13 cellular contexts compared by ENCODE assay signal in genomic region chr1:201769966-201770365, GRCh38. TPM values are rescaled to one million over a fixed set of nuclear protein-coding genes. Genes with fewer than 3 reads are reported as not detected.
DNase-seq lines count a peak whose midpoint lies in the region; ATAC-seq and TF ChIP-seq lines count a peak whose summit lies in the region.
"Had no signal": no experiment of that assay in that cellular context is flagged by ENCODE, and none has a peak within 500 bp of the region (broad histone marks: within the 10 kb centered on the region; RNA-seq: fewer than 3 reads in every experiment).

No MANE protein-coding gene starts in this region.

- H3K9me3 ChIP-seq in osteoblast (ENCODE audit: low read depth, low read length) = peaks cover 2% of the 10 kb centered on the region
- H3K9me3 ChIP-seq in right lobe of liver = no peaks in the 10 kb centered on the region
- no peaks in the 10 kb centered on the region for H3K9me3 ChIP-seq in PC-3 (ENCODE audit: low read length)
- H3K9me3 ChIP-seq: adrenal gland had no signal

- no peak overlapping the region for H3K9ac ChIP-seq in PC-3 (ENCODE audit: low read length)
- H3K9ac ChIP-seq: neural progenitor cell had no signal

- H3K4me3 ChIP-seq in BJ (ENCODE audit: low read depth, low read length) (no peak overlapping the region), fibroblast of villous mesenchyme (ENCODE audit: low read depth, low read length) (no peak overlapping the region), osteoblast (ENCODE audit: insufficient read depth, low read length) (no peak overlapping the region), right lobe of liver (no peak overlapping the region), PC-3 (ENCODE audit: low read length) (no peak overlapping the region)
- H3K4me3 ChIP-seq: adrenal gland, neural progenitor cell had no signal

- POLR2A ChIA-PET in BJ (lab: Charles Lee) (no interaction called here), PC-3 (lab: Charles Lee; ENCODE audit: unreplicated experiment) (no interaction called here)

- intact Hi-C loops in right lobe of liver (cut with DNase I) (no loop called here), PC-3 (cut with micrococcal nuclease) (no loop called here)

- no TSS peak for BruUV-seq in PC-3 (replicated peaks; lab: Mats Ljungman, UMichigan)

- peaks cover 81% of the 10 kb centered on the region for H3K4me1 ChIP-seq in osteoblast (ENCODE audit: insufficient read depth, low read length)
- no peaks in the 10 kb centered on the region for H3K4me1 ChIP-seq in right lobe of liver
- peaks cover 11% of the 10 kb centered on the region for H3K4me1 ChIP-seq in PC-3 (ENCODE audit: insufficient read depth, low read length)
- H3K4me1 ChIP-seq: adrenal gland, neural progenitor cell had no signal

- H3K36me3 ChIP-seq in BJ (ENCODE audit: control insufficient read depth, insufficient read depth, low read length) (no peaks in the 10 kb centered on the region; the same call in 1 of the 2 replicates), osteoblast (ENCODE audit: insufficient read depth, low read length) (no peaks in the 10 kb centered on the region), right lobe of liver (no peaks in the 10 kb centered on the region), PC-3 (ENCODE audit: low read depth, low read length) (no peaks in the 10 kb centered on the region)
- H3K36me3 ChIP-seq: adrenal gland had no signal

- no peaks in the 10 kb centered on the region for H3F3A ChIP-seq in PC-3 (ENCODE audit: low read length, unreplicated experiment)

- H3K27ac ChIP-seq in osteoblast (ENCODE audit: low read depth, low read length) (peak overlapping the region; percentile 74), right lobe of liver (no peak overlapping the region), PC-3 (ENCODE audit: low read length) (no peak overlapping the region)
- H3K27ac ChIP-seq: adrenal gland, neural progenitor cell had no signal

- ATAC-seq in right lobe of liver (no peak), PC-3 (no peak)

- H3K4me2 ChIP-seq in osteoblast (ENCODE audit: insufficient read depth, low read length) (no peak overlapping the region), PC-3 (ENCODE audit: low read length) (no peak overlapping the region)
- H3K4me2 ChIP-seq: neural progenitor cell had no signal

- H2AFZ ChIP-seq in osteoblast (ENCODE audit: low read length) = no peak overlapping the region
- H2AFZ ChIP-seq in PC-3 (ENCODE audit: low read length) = no peak overlapping the region
- H2AFZ ChIP-seq: neural progenitor cell had no signal

- no peaks in the 10 kb centered on the region for H3K9me2 ChIP-seq in PC-3 (replicated peaks; ENCODE audit: low read length)

- 17% methylated on average over 2 of the region's 3 CpGs for WGBS in right lobe of liver (ENCODE audit: insufficient coverage, low coverage, low lambda C conversion rate, missing lambda C conversion rate)

- no peak for TF ChIP-seq CTCF in BJ (IDR thresholded peaks at IDR 0.05; ENCODE audit: insufficient read depth, low read depth, low read length)
- TF ChIP-seq CTCF in fibroblast of villous mesenchyme (IDR thresholded peaks at IDR 0.05; ENCODE audit: insufficient read depth, low read depth, low read length) = peak; percentile 4
- TF ChIP-seq CTCF in osteoblast (IDR thresholded peaks at IDR 0.05; ENCODE audit: extremely low read depth, low read depth, low read length) = no peak
- no peak for TF ChIP-seq CTCF in right lobe of liver (IDR thresholded peaks at IDR 0.05)
- TF ChIP-seq CTCF in PC-3 (conservative IDR thresholded peaks at IDR 0.05; ENCODE audit: low read depth, low read length) = no peak

- DNase-seq in BJ (ENCODE audit: low read depth) (peak; percentile 74), amniotic epithelial cell (ENCODE audit: low read depth) (peak; percentile 68), fibroblast of villous mesenchyme (ENCODE audit: low read depth) (peak; percentile 73), osteoblast (ENCODE audit: insufficient read length, low spot score, missing footprints) (no peak), NCI-H1092 treated with DMSO at 0.1 percent for 48 hours (lab: John Stamatoyannopoulos, UW) (no peak), NCI-H2227 treated with DMSO at 0.1 percent for 48 hours (lab: John Stamatoyannopoulos, UW) (no peak), right lobe of liver (no peak), PC-3 (no peak)
- DNase-seq: adrenal gland; CD4-positive, CD25-positive, alpha-beta regulatory T cell; KBM-7; NCI-H524 treated with DMSO at 0.1 percent for 48 hours had no signal

- no peaks in the 10 kb centered on the region for H3K27me3 ChIP-seq in BJ (ENCODE audit: control insufficient read depth, insufficient read depth, low read length)
- H3K27me3 ChIP-seq in osteoblast (ENCODE audit: insufficient read depth, low read length) = no peaks in the 10 kb centered on the region
- no peaks in the 10 kb centered on the region for H3K27me3 ChIP-seq in right lobe of liver
- no peaks in the 10 kb centered on the region for H3K27me3 ChIP-seq in PC-3 (ENCODE audit: low read length)
- H3K27me3 ChIP-seq: adrenal gland, neural progenitor cell had no signal

- H3K79me2 ChIP-seq in osteoblast (ENCODE audit: insufficient read depth, low read length) (peaks cover 61% of the 10 kb centered on the region), PC-3 (ENCODE audit: low read length) (no peaks in the 10 kb centered on the region)

- CTCF ChIA-PET in BJ (lab: Yijun Ruan, JAX) (interaction anchor here (0.8 to 5.5 kb wide), 5 partner anchors 13 to 61 kb away, joined by 3 to 21 read pairs (median 4); no protein-coding TSS in a partner anchor), PC-3 (lab: Charles Lee) (no interaction called here)

- H4K20me1 ChIP-seq in osteoblast (ENCODE audit: insufficient read depth, low read length) (no peaks in the 10 kb centered on the region), PC-3 (ENCODE audit: low read length) (no peaks in the 10 kb centered on the region)

- no peak for TF ChIP-seq POLR2A in right lobe of liver (IDR thresholded peaks at IDR 0.05)

RNA-seq across cellular contexts. Expression of gene IPO9, which starts 59.0 kb away (rescaled TPM):
- 48.2 and 49.5 TPM in 2 replicates for polyA plus RNA-seq in BJ (2011; rRNA removed)
- 22.8 and 28.6 TPM in 2 replicates for polyA minus RNA-seq in BJ (2011; rRNA and poly(A)+ RNA removed)
- total RNA-seq in fibroblast of villous mesenchyme = 28.3 and 28.9 TPM in 2 replicates
- total RNA-seq in osteoblast = 26.1 and 26.8 TPM in 2 replicates
- total RNA-seq in right lobe of liver = 10 to 100 TPM; 10.3 to 21.7 (median 19.1) TPM
- 21.6 and 23.6 TPM in 2 replicates for total RNA-seq in PC-3 (2014; rRNA removed)

Comparison
In these comparisons a context has a peak if more than half of its experiments do, and no peak if none do; other contexts are left out.
1. DNase-seq: peak in BJ (single experiment), amniotic epithelial cell (single experiment) and fibroblast of villous mesenchyme (single experiment); none in osteoblast (single experiment), NCI-H1092 treated with DMSO at 0.1 percent for 48 hours (single experiment), NCI-H2227 treated with DMSO at 0.1 percent for 48 hours (single experiment), right lobe of liver (0 of 3) and PC-3 (single experiment).